8 cellular contexts compared by ENCODE assay signal in the genomic region with DNA sequence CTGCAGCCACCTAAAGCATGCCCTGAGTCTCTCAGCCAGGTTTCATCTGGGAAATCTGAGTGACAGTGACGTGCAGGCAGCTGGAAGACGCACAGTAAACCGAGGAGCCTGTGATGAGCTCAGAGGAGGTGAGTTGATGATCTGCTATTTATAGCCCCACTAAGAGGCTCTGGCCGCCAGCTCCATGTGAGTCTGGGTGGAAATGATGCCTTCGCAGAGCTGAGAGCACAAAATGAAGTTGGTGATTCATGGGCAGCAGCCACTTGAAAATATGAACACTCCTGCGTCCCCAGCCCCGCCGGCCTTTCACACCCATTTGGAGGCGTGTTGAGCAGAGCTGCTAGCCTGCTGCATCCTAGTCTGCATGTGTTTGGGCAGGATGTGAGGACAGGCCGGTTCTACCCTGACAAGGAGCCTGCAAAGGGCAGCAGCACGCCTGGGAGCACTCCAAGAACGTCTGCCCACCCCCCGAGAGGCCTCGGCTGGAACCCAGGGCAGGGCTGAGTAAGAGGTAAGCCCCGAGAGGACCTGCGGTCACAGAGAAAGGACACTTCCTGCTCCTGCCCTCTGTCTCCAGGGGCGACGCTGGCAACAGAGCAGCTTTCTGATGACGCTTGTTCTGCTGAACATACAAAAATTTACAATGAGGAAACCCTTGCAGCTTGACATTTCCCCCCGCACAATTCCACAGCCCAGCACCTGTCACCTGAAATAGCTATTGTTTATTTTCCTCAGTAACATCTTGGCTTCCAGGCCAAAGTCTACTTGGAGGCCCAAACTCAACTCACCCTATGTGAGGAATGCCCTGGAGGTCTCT. TPM values are rescaled to one million over a fixed set of nuclear protein-coding genes. Genes with fewer than 3 reads are reported as not detected.
DNase-seq lines count a peak whose midpoint lies in the region; ATAC-seq, FAIRE-seq and TF ChIP-seq lines count a peak whose summit lies in the region.

No MANE protein-coding gene starts in this region.

- H3K27me3 Mint-ChIP-seq in T-helper 17 cell, result peaks cover 5% of the 10 kb centered on the region

- no peak for TF ChIP-seq POLR2A in K562 (conservative IDR thresholded peaks at IDR 0.05)

- BruUV-seq in K562 (replicated peaks; lab: Mats Ljungman, UMichigan), result no TSS peak

- TF ChIP-seq CTCF in KMS-11 (conservative IDR thresholded peaks at IDR 0.05; ENCODE audit: low read depth, low read length) (no peak), K562 (IDR thresholded peaks at IDR 0.05 in 2 of 3, conservative IDR thresholded peaks at IDR 0.05 in 1 of 3; ENCODE audit: insufficient read depth in 2 of 3, low read depth in 1 of 3, low read length in 3 of 3) (no peak), kidney epithelial cell (IDR thresholded peaks at IDR 0.05; ENCODE audit: insufficient read depth, low read length, poor library complexity, severe bottlenecking) (no peak)

- POLR2A ChIA-PET in K562 (lab: Yijun Ruan, JAX), result interaction anchor here (0.5 to 2.2 kb wide), 5 partner anchors 9 to 141 kb away, joined by 3 to 7 read pairs (median 4); no protein-coding TSS in a partner anchor

- in situ Hi-C loops in K562 (cut with MboI), result no loop called here

- peaks cover 68% of the 10 kb centered on the region for H3K4me1 ChIP-seq in KMS-11 (ENCODE audit: low read depth, poor library complexity, severe bottlenecking)
- H3K4me1 ChIP-seq in K562 (replicated peaks in 1 of 2; ENCODE audit: control insufficient read depth in 2 of 2, insufficient read depth in 2 of 2, low read length in 2 of 2), result peaks cover 27 to 30% of the 10 kb centered on the region in 2 experiments; a peak in 4 of 5 replicates

- peak overlapping the region; percentile 86 for H3K27ac Mint-ChIP-seq in T-helper 17 cell

- no peaks in the 10 kb centered on the region for H3K9me1 ChIP-seq in K562 (ENCODE audit: control insufficient read depth, insufficient read depth, low read length)

- H3K27ac ChIP-seq in KMS-11, result peak overlapping the region; percentile 97
- H3K27ac ChIP-seq in K562 (ENCODE audit: extremely low read depth, low read depth, low read length), result no peak overlapping the region; the same call in 2 of the 3 replicates

- H3K79me2 ChIP-seq in KMS-11 (ENCODE audit: insufficient read depth, low read depth) (no peaks in the 10 kb centered on the region), K562 (ENCODE audit: control insufficient read depth, insufficient read depth, low read length) (no peaks in the 10 kb centered on the region)

- H3K36me3 Mint-ChIP-seq in T-helper 17 cell (ENCODE audit: low read depth), result no peaks in the 10 kb centered on the region

- DNase-seq in DMS53 treated with DMSO at 0.1 percent for 48 hours (lab: John Stamatoyannopoulos, UW; ENCODE audit: unreplicated experiment) (peak; percentile 97), T-helper 17 cell (peak in 2 of 3 donors; percentile 15 to 36), K562 (ENCODE audit: extremely low read depth in 1 of 4, low spot score in 3 of 4) (peak in 1 of 4 experiments; percentile 14), kidney epithelial cell (ENCODE audit: low read depth) (peak; percentile 75)
- DNase-seq in stimulated activated CD4-positive, alpha-beta T cell treated with anti-CD3 and anti-CD28 coated beads, Interleukin-1b, Interleukin-23, amount 100 ng/mL, for 48 hours, result peak; percentile 64

- 62% methylated on average over 20 of the region's 20 CpGs for WGBS in K562 (ENCODE audit: insufficient coverage, low coverage, missing lambda C conversion rate)

- H3K4me2 ChIP-seq in KMS-11 (peak overlapping the region; percentile 72), K562 (ENCODE audit: insufficient read depth, low read length) (no peak overlapping the region)

- H3K27me3 ChIP-seq in KMS-11 (ENCODE audit: insufficient read depth, low read depth), result no peaks in the 10 kb centered on the region
- no peaks in the 10 kb centered on the region; a peak in 1 of 5 replicates for H3K27me3 ChIP-seq in K562 (ENCODE audit: control insufficient read depth in 2 of 2, insufficient read depth in 2 of 2, low read length in 2 of 2)
- H3K27me3 ChIP-seq in kidney epithelial cell (ENCODE audit: control insufficient read depth, insufficient read depth, low read length), result no peaks in the 10 kb centered on the region

- H3K4me1 Mint-ChIP-seq in T-helper 17 cell, result peaks cover 17% of the 10 kb centered on the region

- H3K9me3 ChIP-seq in T-helper 17 cell (ENCODE audit: control insufficient read depth, low read length, poor library complexity, severe bottlenecking), result no peaks in the 10 kb centered on the region
- no peaks in the 10 kb centered on the region for H3K9me3 ChIP-seq in K562 (replicated peaks; ENCODE audit: control insufficient read depth, insufficient read depth, low read depth, low read length)

- CTCF ChIA-PET in K562 (lab: Yijun Ruan, JAX; ENCODE audit: low intra/inter-chr PET ratio), result no interaction called here

- H3K4me3 ChIP-seq in KMS-11 (IDR thresholded peaks at IDR 0.05; ENCODE audit: insufficient read depth, low read depth, low read length) (no peak overlapping the region), K562 (no peak overlapping the region), kidney epithelial cell (ENCODE audit: low read depth, low read length) (no peak overlapping the region)

- no peak for TF ChIP-seq EP300 in K562 (IDR thresholded peaks at IDR 0.05; ENCODE audit: low read length)

- H2AFZ ChIP-seq in KMS-11 (ENCODE audit: low read depth) (peak overlapping the region; percentile 52; the same call in 1 of the 2 replicates), K562 (ENCODE audit: low read depth, low read length) (peak overlapping the region; percentile 70)

- peak overlapping the region; percentile 53 for H3K4me3 Mint-ChIP-seq in T-helper 17 cell

- ATAC-seq in GM21576 (IDR thresholded peaks at IDR 0.05; ENCODE audit: unreplicated experiment), result peak; percentile 93
- peak; percentile 90 for ATAC-seq in T-helper 17 cell
- ATAC-seq in K562, result no peak
- no peak for ATAC-seq in GM21528 (IDR thresholded peaks at IDR 0.05; ENCODE audit: low FRiP score, unreplicated experiment)

- H4K20me1 ChIP-seq in KMS-11 (ENCODE audit: insufficient read depth), result no peaks in the 10 kb centered on the region
- no peaks in the 10 kb centered on the region for H4K20me1 ChIP-seq in K562 (replicated peaks; ENCODE audit: control insufficient read depth, insufficient read depth, low read length)

- no peak for FAIRE-seq in K562 (lab: Jason Lieb, UNC)

- no peak for TF ChIP-seq RAD21 in K562 (CRISPR knock-in tag; conservative IDR thresholded peaks at IDR 0.05 in 1 of 2, IDR thresholded peaks at IDR 0.05 in 1 of 2)

- intact Hi-C loops in K562 (cut with micrococcal nuclease), result no loop called here

- H3K36me3 ChIP-seq in KMS-11 (ENCODE audit: insufficient read depth) (no peaks in the 10 kb centered on the region), K562 (ENCODE audit: control insufficient read depth, insufficient read depth, low read length) (no peaks in the 10 kb centered on the region), kidney epithelial cell (ENCODE audit: control insufficient read depth, insufficient read depth, low read length) (no peaks in the 10 kb centered on the region)

- peak overlapping the region; percentile 84 for H3K9ac ChIP-seq in KMS-11
- H3K9ac ChIP-seq in K562 (ENCODE audit: insufficient read depth in 1 of 2, low read depth in 2 of 2, low read length in 2 of 2), result peak overlapping the region in 1 of 2 experiments; percentile 11; a peak in 2 of 4 replicates

TF ChIP-seq in K562, 482 proteins besides CTCF, POLR2A, EP300 and RAD21 (continues in another document):
- TF ChIP-seq ZNF3 (CRISPR knock-in tag; IDR thresholded peaks at IDR 0.05) (no peak), C11orf30 (IDR thresholded peaks at IDR 0.05; ENCODE audit: low read depth) (peak; percentile 27; the same call in 1 of the 2 replicates), ZZZ3 (IDR thresholded peaks at IDR 0.05) (no peak), PCBP1 (IDR thresholded peaks at IDR 0.05; ENCODE audit: low read depth, low read length, poor library complexity, severe bottlenecking) (no peak), TCF7 (IDR thresholded peaks at IDR 0.05; ENCODE audit: borderline replicate concordance) (no peak)
- TF ChIP-seq, protein P1, sequence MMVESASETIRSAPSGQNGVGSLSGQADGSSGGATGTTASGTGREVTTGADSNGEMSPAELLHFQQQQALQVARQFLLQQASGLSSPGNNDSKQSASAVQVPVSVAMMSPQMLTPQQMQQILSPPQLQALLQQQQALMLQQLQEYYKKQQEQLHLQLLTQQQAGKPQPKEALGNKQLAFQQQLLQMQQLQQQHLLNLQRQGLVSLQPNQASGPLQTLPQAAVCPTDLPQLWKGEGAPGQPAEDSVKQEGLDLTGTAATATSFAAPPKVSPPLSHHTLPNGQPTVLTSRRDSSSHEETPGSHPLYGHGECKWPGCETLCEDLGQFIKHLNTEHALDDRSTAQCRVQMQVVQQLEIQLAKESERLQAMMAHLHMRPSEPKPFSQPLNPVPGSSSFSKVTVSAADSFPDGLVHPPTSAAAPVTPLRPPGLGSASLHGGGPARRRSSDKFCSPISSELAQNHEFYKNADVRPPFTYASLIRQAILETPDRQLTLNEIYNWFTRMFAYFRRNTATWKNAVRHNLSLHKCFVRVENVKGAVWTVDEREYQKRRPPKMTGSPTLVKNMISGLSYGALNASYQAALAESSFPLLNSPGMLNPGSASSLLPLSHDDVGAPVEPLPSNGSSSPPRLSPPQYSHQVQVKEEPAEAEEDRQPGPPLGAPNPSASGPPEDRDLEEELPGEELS (CRISPR knock-in tag; IDR thresholded peaks at IDR 0.05; ENCODE audit: borderline replicate concordance), result no peak

RNA-seq across cellular contexts. Expression of gene CDKN2AIPNL, which starts 25.1 kb away (rescaled TPM):
- total RNA-seq in T-helper 17 cell, result 10 to 100 TPM; 16.6 to 17.5 TPM
- 12.4 and 12.8 TPM in 2 replicates for total RNA-seq in K562 (2011; cell fraction: chromatin; rRNA removed; ENCODE audit: low replicate concordance)
- total RNA-seq in K562 (2011; cell fraction: nucleolus; rRNA removed), result 12.2 and 14.0 TPM in 2 replicates
- total RNA-seq in K562 (2011; cell fraction: nucleoplasm; rRNA removed), result 21.9 and 23.2 TPM in 2 replicates
- total RNA-seq in K562 (2014; rRNA removed), result 46.4 and 90.0 TPM in 2 replicates
- 40.7 and 45.5 TPM in 2 replicates for total RNA-seq in K562 (2014; rRNA removed; fragmentation: Illumina TruSeq; extraction: Trizol)
- 41.8 and 43.1 TPM in 2 replicates for total RNA-seq in K562 (2015; rRNA removed; fragmentation: Illumina TruSeq; extraction: Trizol)
- 40.0 and 42.1 TPM in 2 replicates for total RNA-seq in K562 (2021)
- polyA plus RNA-seq in K562 (2011; rRNA removed), result 29.6 and 44.3 TPM in 2 replicates
- polyA plus RNA-seq in K562 (2011; cell fraction: cytosol; rRNA removed), result 22.1 and 37.0 TPM in 2 replicates
- polyA plus RNA-seq in K562 (2011; cell fraction: nucleus; rRNA removed), result 10.8 and 15.7 TPM in 2 replicates
- 33.3 and 57.5 TPM in 2 replicates for polyA plus RNA-seq in K562 (2012)
- polyA plus RNA-seq in K562 (2014; fragmentation: Illumina TruSeq; extraction: Trizol), result 39.2 and 42.2 TPM in 2 replicates
- polyA plus RNA-seq in K562 (2014; fragmentation: Nextera tagmentation; extraction: Ambion mirVana), result 10 to 100 TPM; 19.9 to 30.7 TPM
- 46.9 and 55.4 TPM in 2 replicates for polyA plus RNA-seq in K562 (2014; rRNA removed)
- polyA minus RNA-seq in K562 (2011; rRNA and poly(A)+ RNA removed), result 15.6 and 16.0 TPM in 2 replicates
- polyA minus RNA-seq in K562 (2011; cell fraction: cytosol; rRNA and poly(A)+ RNA removed), result 12.5 and 12.6 TPM in 2 replicates
- polyA minus RNA-seq in K562 (2011; cell fraction: nucleus; rRNA and poly(A)+ RNA removed), result 5.3 and 10.7 TPM in 2 replicates
- 25.3 and 28.3 TPM in 2 replicates for total RNA-seq in kidney epithelial cell

Comparison
In these comparisons a context has a peak if more than half of its experiments do, and no peak if none do; other contexts are left out.
1. ATAC-seq: peak in GM21576 (single experiment) and T-helper 17 cell (single experiment); none in K562 (single experiment) and GM21528 (single experiment).